ENCODE assay signal across 27 cellular contexts in the genomic region with DNA sequence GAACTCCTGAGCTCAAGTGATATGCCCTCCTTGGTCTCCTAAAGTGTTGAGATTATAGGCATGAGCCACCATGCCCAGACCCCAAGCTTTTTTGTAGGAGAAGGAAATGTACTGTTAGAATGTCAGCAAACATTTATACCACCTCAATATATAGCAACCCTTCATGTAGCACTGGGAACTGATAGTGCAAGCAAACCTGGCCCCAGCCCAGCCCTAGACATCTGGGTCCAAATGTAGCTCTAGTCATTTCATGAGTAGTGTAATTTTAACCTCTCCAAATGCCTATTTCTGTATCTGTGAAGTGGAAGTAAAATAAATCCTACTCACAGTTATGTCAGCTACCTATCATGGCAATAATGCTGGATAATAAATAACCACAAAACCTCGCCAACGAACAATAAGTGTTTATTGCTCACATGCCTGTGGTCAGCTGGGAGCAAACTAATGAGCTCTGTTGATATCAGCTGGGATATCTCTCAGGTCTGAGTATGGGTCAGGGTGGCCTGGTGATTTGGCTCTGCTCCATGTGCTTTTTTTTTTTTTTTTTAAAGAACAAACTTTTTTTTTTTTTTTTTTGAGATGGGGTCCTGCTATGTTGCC.
"Had no signal": no experiment of that assay in that cellular context is flagged by ENCODE, and none has a peak within 500 bp of the region (broad histone marks: within the 10 kb centered on the region; RNA-seq: fewer than 3 reads in every experiment).

No MANE protein-coding gene starts in this region.

- DNase-seq: activated B cell treated with CpG ODN at 0.5 μM for 24 hours; activated CD4-positive, alpha-beta T cell treated with anti-CD3 and anti-CD28 coated beads for 48 hours; activated CD4-positive, alpha-beta T cell treated with anti-CD3 and anti-CD28 coated beads, Interleukin-2, amount 50 U/mL, for 1 hour; activated CD4-positive, alpha-beta T cell treated with anti-CD3 and anti-CD28 coated beads, Interleukin-2, amount 50 U/mL, for 48 hours; activated CD8-positive, alpha-beta memory T cell treated with anti-CD3 and anti-CD28 coated beads for 24 hours; activated CD8-positive, alpha-beta T cell treated with anti-CD3 and anti-CD28 coated beads for 36 hours; activated effector memory CD4-positive, alpha-beta T cell treated with Interleukin-2 at 50 U/mL for 16 hours; activated gamma-delta T cell treated with Interleukin-2 at 50 U/mL for 16 hours; activated naive CD4-positive, alpha-beta T cell treated with anti-CD3 and anti-CD28 coated beads, Interleukin-2, amount 50 U/mL, for 16 hours; activated naive CD4-positive, alpha-beta T cell treated with Interleukin-2 at 50 U/mL for 16 hours; activated T-cell treated with anti-CD3 and anti-CD28 coated beads, Interleukin-2, amount 50 U/mL, for 4 hours; amniotic stem cell; anterior cingulate cortex; brain microvascular endothelial cell; effector CD4-positive, alpha-beta T cell; effector memory CD8-positive, alpha-beta T cell; erythroblast; foreskin keratinocyte; gastrocnemius medialis; heart right ventricle; T-helper 17 cell; T1000; WERI-Rb-1 had no signal

- H3K4me3 ChIP-seq: coronary artery, esophagus muscularis mucosa, gastrocnemius medialis, heart right ventricle had no signal

- H3K9me3 ChIP-seq: esophagus muscularis mucosa, gastrocnemius medialis had no signal

- H3K4me1 ChIP-seq: esophagus muscularis mucosa, foreskin keratinocyte, gastrocnemius medialis, heart right ventricle had no signal

- H3K36me3 ChIP-seq: brain microvascular endothelial cell, esophagus muscularis mucosa, gastrocnemius medialis, heart right ventricle, WERI-Rb-1 had no signal

- ATAC-seq: activated CD4-positive, CD25-positive, alpha-beta regulatory T cell treated with anti-CD3 and anti-CD28 coated beads, Interleukin-2, amount 50 U/mL, for 24 hours; activated CD8-positive, alpha-beta T cell treated with anti-CD3 and anti-CD28 coated beads for 36 hours; activated T-cell treated with anti-CD3 and anti-CD28 coated beads, Interleukin-2, amount 50 U/mL, for 4 hours; activated T-helper 17 cell treated with anti-CD3 and anti-CD28 coated beads, Interleukin-2, amount 50 U/mL, for 72 hours; effector memory CD8-positive, alpha-beta T cell; foreskin keratinocyte; gastrocnemius medialis; heart right ventricle; T-helper 17 cell had no signal
